1 cellular context compared by ENCODE assay signal in genomic region chr4:82903737-82904136, GRCh38.
TF ChIP-seq lines count a peak whose summit lies in the region.

No MANE protein-coding gene starts in this region.

TF ChIP-seq in GM12878, 131 proteins besides CTCF, POLR2A, EP300 and RAD21 (continued from another document):
- no peak for TF ChIP-seq PRDM15 (CRISPR knock-in tag; IDR thresholded peaks at IDR 0.05)
- no peak for TF ChIP-seq TARDBP (IDR thresholded peaks at IDR 0.05; ENCODE audit: borderline replicate concordance)
- TF ChIP-seq RUNX3 (IDR thresholded peaks at IDR 0.05; ENCODE audit: low read length): peak; percentile 54
- TF ChIP-seq CREB1 (IDR thresholded peaks at IDR 0.05; ENCODE audit: low read depth): peak; percentile 64
- no peak for TF ChIP-seq PBX3 (IDR thresholded peaks at IDR 0.05; ENCODE audit: insufficient replicate concordance, low read depth, low read length)
- no peak for TF ChIP-seq PAX8 (IDR thresholded peaks at IDR 0.05)
- no peak for TF ChIP-seq TCF3 (IDR thresholded peaks at IDR 0.05; ENCODE audit: borderline replicate concordance, insufficient read depth, low read depth, low read length)
- TF ChIP-seq ATF7 (IDR thresholded peaks at IDR 0.05; ENCODE audit: low read depth): peak; percentile 71
- no peak for TF ChIP-seq BCL11A (IDR thresholded peaks at IDR 0.05; ENCODE audit: low read depth, low read length)
- 0 out of 2 replicates have a peak, but pooled peaks have one; percentile 30 for TF ChIP-seq NBN (IDR thresholded peaks at IDR 0.05)
- no peak for TF ChIP-seq ZNF592 (IDR thresholded peaks at IDR 0.05)
- TF ChIP-seq BMI1 (IDR thresholded peaks at IDR 0.05; ENCODE audit: borderline replicate concordance): no peak
- no peak for TF ChIP-seq RB1 (IDR thresholded peaks at IDR 0.05; ENCODE audit: borderline replicate concordance)
- no peak for TF ChIP-seq BHLHE40 (IDR thresholded peaks at IDR 0.05; ENCODE audit: borderline replicate concordance in 1 of 2, low read depth in 2 of 2, low read length in 1 of 2)
- TF ChIP-seq GATAD2B (conservative IDR thresholded peaks at IDR 0.05; ENCODE audit: low read depth): no peak
- TF ChIP-seq CUX1 (IDR thresholded peaks at IDR 0.05; ENCODE audit: insufficient replicate concordance, low read depth, low read length): no peak
- TF ChIP-seq BRCA1 (IDR thresholded peaks at IDR 0.05; ENCODE audit: low read depth, low read length): no peak
- TF ChIP-seq MTA2 (IDR thresholded peaks at IDR 0.05; ENCODE audit: low read depth): no peak
- no peak for TF ChIP-seq MEF2B (IDR thresholded peaks at IDR 0.05; ENCODE audit: partially characterized antibody, poor library complexity, severe bottlenecking)
- TF ChIP-seq TCF7 (IDR thresholded peaks at IDR 0.05; ENCODE audit: borderline replicate concordance): no peak
- no peak for TF ChIP-seq E2F4 (IDR thresholded peaks at IDR 0.05; ENCODE audit: low read depth, low read length)
- 0 out of 4 replicates have a peak, but pooled peaks of 1 of the 2 experiments have one; percentile 9 for TF ChIP-seq IKZF2 (IDR thresholded peaks at IDR 0.05)
- TF ChIP-seq SIN3A (IDR thresholded peaks at IDR 0.05; ENCODE audit: low read depth, low read length): no peak
- no peak for TF ChIP-seq CBX5 (IDR thresholded peaks at IDR 0.05; ENCODE audit: low read depth)
- no peak for TF ChIP-seq NKRF (conservative IDR thresholded peaks at IDR 0.05)
- no peak for TF ChIP-seq SREBF2 (IDR thresholded peaks at IDR 0.05; ENCODE audit: low read length)
- TF ChIP-seq NRF1 (conservative IDR thresholded peaks at IDR 0.05; ENCODE audit: low read depth, low read length): no peak
- peak; percentile 34; the same call in 1 of the 2 replicates for TF ChIP-seq CREM (IDR thresholded peaks at IDR 0.05; ENCODE audit: low read depth)
- no peak for TF ChIP-seq MEF2A (IDR thresholded peaks at IDR 0.05; ENCODE audit: insufficient read depth, low read depth, low read length)
- no peak for TF ChIP-seq CHD2 (IDR thresholded peaks at IDR 0.05; ENCODE audit: borderline replicate concordance, low read depth, low read length)
- TF ChIP-seq NFYA (IDR thresholded peaks at IDR 0.05; ENCODE audit: borderline replicate concordance, low read depth, low read length): no peak
